Comparison of ENCODE assay signal across 2 cellular contexts in genomic region chr3:173876476-173876875, GRCh38.
TF ChIP-seq lines count a peak whose summit lies in the region.

No MANE protein-coding gene starts in this region.

TF ChIP-seq in SK-N-SH, 30 proteins besides CTCF, POLR2A, EP300 and RAD21 (continued from another document):
- TF ChIP-seq, protein P1, sequence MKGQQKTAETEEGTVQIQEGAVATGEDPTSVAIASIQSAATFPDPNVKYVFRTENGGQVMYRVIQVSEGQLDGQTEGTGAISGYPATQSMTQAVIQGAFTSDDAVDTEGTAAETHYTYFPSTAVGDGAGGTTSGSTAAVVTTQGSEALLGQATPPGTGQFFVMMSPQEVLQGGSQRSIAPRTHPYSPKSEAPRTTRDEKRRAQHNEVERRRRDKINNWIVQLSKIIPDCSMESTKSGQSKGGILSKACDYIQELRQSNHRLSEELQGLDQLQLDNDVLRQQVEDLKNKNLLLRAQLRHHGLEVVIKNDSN (IDR thresholded peaks at IDR 0.05; ENCODE audit: borderline replicate concordance, low read depth), result no peak
- TF ChIP-seq POLR2AphosphoS5 (IDR thresholded peaks at IDR 0.05; ENCODE audit: low read depth, low read length), result no peak

TF ChIP-seq in SK-N-SH treated with all-trans-retinoic acid at 6 μM for 48 hours, 23 proteins besides CTCF, POLR2A, EP300 and RAD21 (continued from another document):
- TF ChIP-seq POU6F1 (CRISPR knock-in tag; IDR thresholded peaks at IDR 0.05; ENCODE audit: borderline replicate concordance, low read depth), result no peak
- no peak for TF ChIP-seq SNAI2 (CRISPR knock-in tag; IDR thresholded peaks at IDR 0.05)
- TF ChIP-seq ESRRG (CRISPR knock-in tag; IDR thresholded peaks at IDR 0.05), result no peak
- no peak for TF ChIP-seq ARNTL (CRISPR knock-in tag; IDR thresholded peaks at IDR 0.05; ENCODE audit: borderline replicate concordance, low read depth)
- no peak for TF ChIP-seq ZNF8 (CRISPR knock-in tag; IDR thresholded peaks at IDR 0.05)
- TF ChIP-seq ZNF70 (CRISPR knock-in tag; IDR thresholded peaks at IDR 0.05), result no peak
- TF ChIP-seq BACH2 (CRISPR knock-in tag; IDR thresholded peaks at IDR 0.05; ENCODE audit: borderline replicate concordance), result no peak
- TF ChIP-seq TCF4 (CRISPR knock-in tag; IDR thresholded peaks at IDR 0.05; ENCODE audit: borderline replicate concordance), result no peak
- no peak for TF ChIP-seq RARB (CRISPR knock-in tag; IDR thresholded peaks at IDR 0.05)
- no peak for TF ChIP-seq ZFP3 (CRISPR knock-in tag; IDR thresholded peaks at IDR 0.05)
TF ChIP-seq in SK-N-SH treated with all-trans-retinoic acid at 6 μM for 48 hours: peak in this region for 0.
